8 cellular contexts compared by ENCODE assay signal in the genomic region with DNA sequence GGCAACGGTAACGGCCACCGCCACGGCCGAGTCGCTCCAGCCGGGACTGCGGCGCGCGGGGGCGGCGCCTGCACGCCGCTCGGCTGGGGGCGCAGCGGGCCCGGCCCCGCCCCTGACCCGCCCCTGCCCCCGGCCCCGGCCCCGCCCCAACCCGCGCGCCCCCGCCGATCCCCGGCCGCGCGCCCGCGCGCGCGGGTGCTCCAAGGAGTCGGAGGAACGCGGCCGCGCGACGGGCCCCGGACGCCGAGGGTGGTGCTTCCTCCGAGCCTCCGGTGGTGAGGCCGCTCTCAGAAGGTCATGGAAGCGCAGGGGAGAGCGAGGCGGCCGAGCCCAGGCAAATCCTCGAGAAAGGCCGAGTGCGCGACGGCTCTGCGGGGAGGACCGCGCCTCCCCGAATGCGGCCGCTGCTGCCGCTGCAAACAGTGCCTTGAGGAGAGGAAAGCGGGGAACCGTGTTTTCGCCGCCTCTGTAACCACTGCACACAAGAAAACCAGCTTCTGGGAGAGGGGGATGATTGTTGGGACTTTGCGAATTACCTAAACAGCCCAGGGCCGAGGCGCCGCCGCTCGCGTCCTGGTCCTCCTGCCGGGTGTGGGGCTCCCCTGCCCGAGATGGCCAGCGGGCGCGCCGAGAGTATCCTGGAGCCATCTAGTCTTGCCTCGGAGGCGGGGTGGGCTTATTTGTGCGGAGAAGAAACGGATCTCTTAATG. TPM values are rescaled to one million over a fixed set of nuclear protein-coding genes. Genes with fewer than 3 reads are reported as not detected.
DNase-seq lines count a peak whose midpoint lies in the region; ATAC-seq and TF ChIP-seq lines count a peak whose summit lies in the region.

A gene with protein sequence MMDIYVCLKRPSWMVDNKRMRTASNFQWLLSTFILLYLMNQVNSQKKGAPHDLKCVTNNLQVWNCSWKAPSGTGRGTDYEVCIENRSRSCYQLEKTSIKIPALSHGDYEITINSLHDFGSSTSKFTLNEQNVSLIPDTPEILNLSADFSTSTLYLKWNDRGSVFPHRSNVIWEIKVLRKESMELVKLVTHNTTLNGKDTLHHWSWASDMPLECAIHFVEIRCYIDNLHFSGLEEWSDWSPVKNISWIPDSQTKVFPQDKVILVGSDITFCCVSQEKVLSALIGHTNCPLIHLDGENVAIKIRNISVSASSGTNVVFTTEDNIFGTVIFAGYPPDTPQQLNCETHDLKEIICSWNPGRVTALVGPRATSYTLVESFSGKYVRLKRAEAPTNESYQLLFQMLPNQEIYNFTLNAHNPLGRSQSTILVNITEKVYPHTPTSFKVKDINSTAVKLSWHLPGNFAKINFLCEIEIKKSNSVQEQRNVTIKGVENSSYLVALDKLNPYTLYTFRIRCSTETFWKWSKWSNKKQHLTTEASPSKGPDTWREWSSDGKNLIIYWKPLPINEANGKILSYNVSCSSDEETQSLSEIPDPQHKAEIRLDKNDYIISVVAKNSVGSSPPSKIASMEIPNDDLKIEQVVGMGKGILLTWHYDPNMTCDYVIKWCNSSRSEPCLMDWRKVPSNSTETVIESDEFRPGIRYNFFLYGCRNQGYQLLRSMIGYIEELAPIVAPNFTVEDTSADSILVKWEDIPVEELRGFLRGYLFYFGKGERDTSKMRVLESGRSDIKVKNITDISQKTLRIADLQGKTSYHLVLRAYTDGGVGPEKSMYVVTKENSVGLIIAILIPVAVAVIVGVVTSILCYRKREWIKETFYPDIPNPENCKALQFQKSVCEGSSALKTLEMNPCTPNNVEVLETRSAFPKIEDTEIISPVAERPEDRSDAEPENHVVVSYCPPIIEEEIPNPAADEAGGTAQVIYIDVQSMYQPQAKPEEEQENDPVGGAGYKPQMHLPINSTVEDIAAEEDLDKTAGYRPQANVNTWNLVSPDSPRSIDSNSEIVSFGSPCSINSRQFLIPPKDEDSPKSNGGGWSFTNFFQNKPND (minus strand): TSS at position 48 of the 710 bp plus-strand sequence. CDS start 25,999 bp downstream, outside the sequence.

- CTCF ChIA-PET in HCT116 (lab: Charles Lee), result interaction anchor here (1.3 kb wide), 1 partner anchor 115 kb away, joined by 7 read pairs; no protein-coding TSS in a partner anchor

- peak within 1 kb of the TSS; percentile 88 for H3K4me2 ChIP-seq in HCT116 (ENCODE audit: low read length)

- H3K4me1 Mint-ChIP-seq in effector memory CD8-positive, alpha-beta T cell (ENCODE audit: low read depth in 2 of 2), result peaks cover 0 to 3% of the 10 kb centered on the region in 2 donors

- H3K27ac ChIP-seq in HCT116 (ENCODE audit: low read depth, low read length), result peak within 1 kb of the TSS; percentile 59; the same call in 1 of the 2 replicates

- no TSS peak for BruUV-seq in HCT116 (replicated peaks; lab: Mats Ljungman, UMichigan)

- H3K27me3 ChIP-seq in HCT116 (ENCODE audit: insufficient read depth, low read length), result no peaks in the 10 kb centered on the region

- TF ChIP-seq POLR2A in HCT116 (IDR thresholded peaks at IDR 0.05; ENCODE audit: borderline replicate concordance, extremely low read depth, insufficient read depth, insufficient read length), result peak; percentile 63
- no peak for TF ChIP-seq POLR2A in lower leg skin (IDR thresholded peaks at IDR 0.05)

- H3K27me3 Mint-ChIP-seq in effector memory CD8-positive, alpha-beta T cell, result peaks cover 60 to 67% of the 10 kb centered on the region in 2 donors

- H3K4me3 ChIP-seq in HCT116 (replicated peaks in 1 of 2; ENCODE audit: low read depth in 1 of 2, low read length in 2 of 2) (peak within 1 kb of the TSS; percentile 60 to 67), lower leg skin (ENCODE audit: low read depth, poor library complexity, severe bottlenecking) (peak within 1 kb of the TSS; percentile 63)

- H3K9ac ChIP-seq in HCT116 (ENCODE audit: low read length), result peak within 1 kb of the TSS; percentile 53

- no peak for TF ChIP-seq CTCF in HCT116 (IDR thresholded peaks at IDR 0.05 in 2 of 3, conservative IDR thresholded peaks at IDR 0.05 in 1 of 3; ENCODE audit: borderline replicate concordance in 1 of 3, insufficient read depth in 1 of 3, low read depth in 2 of 3, low read length in 2 of 3)
- no peak for TF ChIP-seq CTCF in lower leg skin (IDR thresholded peaks at IDR 0.05)

- RAD21 ChIA-PET in HCT116 (lab: Charles Lee; ENCODE audit: low non-redundant PET in 1 of 2, low total read pairs in 2 of 2, uncharacterized antibody in 2 of 2, unreplicated experiment in 2 of 2), result no interaction called here

- ATAC-seq in HCT116, result peak; percentile 91
- peak; percentile 70 for ATAC-seq in effector memory CD8-positive, alpha-beta T cell (replicated peaks)

- peak within 1 kb of the TSS; percentile 72 to 78 for H3K4me3 Mint-ChIP-seq in effector memory CD8-positive, alpha-beta T cell

- DNase-seq in DMS153 (lab: John Stamatoyannopoulos, UW), result peak; percentile 78
- DNase-seq in HCT116 (ENCODE audit: low read depth, low spot score), result peak; percentile 19
- peak; percentile 86 for DNase-seq in NCI-H2171 treated with DMSO at 0.1 percent for 48 hours (lab: John Stamatoyannopoulos, UW)
- DNase-seq in activated CD8-positive, alpha-beta memory T cell treated with anti-CD3 and anti-CD28 coated beads for 48 hours (ENCODE audit: low read depth in 2 of 3, low spot score in 2 of 3), result peak; percentile 10 to 11 (median 10)
- peak in 1 of 3 experiments; percentile 2 for DNase-seq in effector memory CD8-positive, alpha-beta T cell
- DNase-seq in lower leg skin (ENCODE audit: low spot score in 2 of 2), result peak; percentile 61 to 95
- DNase-seq in stimulated activated CD4-positive, alpha-beta T cell treated with anti-CD3 and anti-CD28 coated beads, Interleukin-2, amount 100 ng/mL, for 48 hours, result peak; percentile 38 to 53
- no peak for DNase-seq in SIG-M5 (lab: John Stamatoyannopoulos, UW)

- no peak within 1 kb of the TSS for H3K27ac Mint-ChIP-seq in effector memory CD8-positive, alpha-beta T cell

- H4K20me1 ChIP-seq in HCT116 (ENCODE audit: insufficient read depth), result no peaks in the 10 kb centered on the region

- peaks cover 2% of the 10 kb centered on the region for H3K36me3 Mint-ChIP-seq in effector memory CD8-positive, alpha-beta T cell (ENCODE audit: insufficient read depth)

- H3K36me3 ChIP-seq in HCT116 (ENCODE audit: control insufficient read depth in 1 of 2, insufficient read depth in 2 of 2, low read length in 2 of 2), result no peaks in the 10 kb centered on the region

- peak within 1 kb of the TSS; percentile 78 for H2AFZ ChIP-seq in HCT116 (ENCODE audit: low read depth, low read length, poor library complexity, severe bottlenecking)

- H3K79me2 ChIP-seq in HCT116 (ENCODE audit: insufficient read depth, low read length), result no peaks in the 10 kb centered on the region

- POLR2A ChIA-PET in HCT116 (lab: Charles Lee), result no interaction called here

- intact Hi-C loops in HCT116 (cut with micrococcal nuclease), result no loop called here
- intact Hi-C loops in lower leg skin (cut with DNase I; ENCODE audit: low total_unique reads), result no loop called here

- H3K9me2 ChIP-seq in HCT116 (ENCODE audit: insufficient read depth), result no peaks in the 10 kb centered on the region

- H3K9me3 Mint-ChIP-seq in effector memory CD8-positive, alpha-beta T cell, result no peaks in the 10 kb centered on the region

- 0% methylated on average over 23 to 50 of the region's 88 CpGs for WGBS in lower leg skin, 2 donors

- no peak for TF ChIP-seq RAD21 in HCT116 (IDR thresholded peaks at IDR 0.05; ENCODE audit: low read depth)

- H3K9me3 ChIP-seq in HCT116 (ENCODE audit: control insufficient read depth in 1 of 2, insufficient read depth in 1 of 2, low read depth in 1 of 2, low read length in 2 of 2), result no peaks in the 10 kb centered on the region

- H3K4me1 ChIP-seq in HCT116 (ENCODE audit: control insufficient read depth in 1 of 2, insufficient read depth in 2 of 2, low read length in 2 of 2), result peaks cover 0 to 14% of the 10 kb centered on the region in 2 experiments; a peak in 3 of 4 replicates

TF ChIP-seq in HCT116, 20 proteins besides CTCF, POLR2A, EP300 and RAD21:
- TF ChIP-seq TCF7L2 (IDR thresholded peaks at IDR 0.05; ENCODE audit: borderline replicate concordance, extremely low read depth, insufficient read depth, insufficient read length) (no peak), YY1 (IDR thresholded peaks at IDR 0.05; ENCODE audit: extremely low read depth, insufficient replicate concordance, low read depth, low read length) (peak; percentile 4), POLR2AphosphoS5 (IDR thresholded peaks at IDR 0.05; ENCODE audit: low read depth, low read length) (peak; percentile 72), SIN3A (IDR thresholded peaks at IDR 0.05; ENCODE audit: low read depth) (0 out of 2 replicates have a peak, but pooled peaks have one; percentile 35), FOSL1 (IDR thresholded peaks at IDR 0.05; ENCODE audit: low read depth) (no peak)
- TF ChIP-seq, protein P1, sequence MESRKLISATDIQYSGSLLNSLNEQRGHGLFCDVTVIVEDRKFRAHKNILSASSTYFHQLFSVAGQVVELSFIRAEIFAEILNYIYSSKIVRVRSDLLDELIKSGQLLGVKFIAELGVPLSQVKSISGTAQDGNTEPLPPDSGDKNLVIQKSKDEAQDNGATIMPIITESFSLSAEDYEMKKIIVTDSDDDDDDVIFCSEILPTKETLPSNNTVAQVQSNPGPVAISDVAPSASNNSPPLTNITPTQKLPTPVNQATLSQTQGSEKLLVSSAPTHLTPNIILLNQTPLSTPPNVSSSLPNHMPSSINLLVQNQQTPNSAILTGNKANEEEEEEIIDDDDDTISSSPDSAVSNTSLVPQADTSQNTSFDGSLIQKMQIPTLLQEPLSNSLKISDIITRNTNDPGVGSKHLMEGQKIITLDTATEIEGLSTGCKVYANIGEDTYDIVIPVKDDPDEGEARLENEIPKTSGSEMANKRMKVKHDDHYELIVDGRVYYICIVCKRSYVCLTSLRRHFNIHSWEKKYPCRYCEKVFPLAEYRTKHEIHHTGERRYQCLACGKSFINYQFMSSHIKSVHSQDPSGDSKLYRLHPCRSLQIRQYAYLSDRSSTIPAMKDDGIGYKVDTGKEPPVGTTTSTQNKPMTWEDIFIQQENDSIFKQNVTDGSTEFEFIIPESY (IDR thresholded peaks at IDR 0.05; ENCODE audit: extremely low read depth, insufficient replicate concordance, low read length), result no peak

RNA-seq across cellular contexts. Expression of the gene that starts here (rescaled TPM):
- total RNA-seq in HCT116 (2021; ENCODE audit: unreplicated experiment), result 10.6 TPM
- polyA plus RNA-seq in HCT116 (2012), result 1.4 and 2.1 TPM in 2 replicates
- 10 to 100 TPM; 28.3 to 70.6 (median 42.1) TPM for total RNA-seq in lower leg skin
